In genomic region chr11:128777369-128778011, GRCh38 we compare ENCODE assay signal across 22 cellular contexts.
DNase-seq lines count a peak whose midpoint lies in the region; ATAC-seq, FAIRE-seq and TF ChIP-seq lines count a peak whose summit lies in the region.
"Had no signal": no experiment of that assay in that cellular context is flagged by ENCODE, and none has a peak within 500 bp of the region (broad histone marks: within the 10 kb centered on the region; RNA-seq: fewer than 3 reads in every experiment).

No MANE protein-coding gene starts in this region.

- no peak for FAIRE-seq in A549 (lab: Jason Lieb, UNC)
- FAIRE-seq: A204.1, bronchial epithelial cell, TTC549 had no signal

- H3K4me3 ChIP-seq in A549 (no peak overlapping the region), A673 (ENCODE audit: low read depth, low read length, poor library complexity, severe bottlenecking) (no peak overlapping the region)
- H3K4me3 ChIP-seq: BLaER1, MG63, vagina had no signal

- TF ChIP-seq RAD21 in A549 (conservative IDR thresholded peaks at IDR 0.05 in 1 of 2, IDR thresholded peaks at IDR 0.05 in 1 of 2), result no peak

- 67% methylated on average over 11 of the region's 11 CpGs for WGBS in A549 (ENCODE audit: missing lambda C conversion rate)

- H3K4me1 ChIP-seq in A549, result no peaks in the 10 kb centered on the region
- H3K4me1 ChIP-seq in A673 (ENCODE audit: insufficient read depth, low read length, poor library complexity, severe bottlenecking), result no peaks in the 10 kb centered on the region
- H3K4me1 ChIP-seq: vagina had no signal

- peaks cover 11 to 47% (median 42%) of the 10 kb centered on the region in 3 donors for H3K4me1 Mint-ChIP-seq in IgD-negative memory B cell
- H3K4me1 Mint-ChIP-seq in effector memory CD8-positive, alpha-beta T cell (ENCODE audit: low read depth in 2 of 2), result peaks cover 60 to 71% of the 10 kb centered on the region in 2 donors
- H3K4me1 Mint-ChIP-seq in neural crest cell, result peaks cover 39% of the 10 kb centered on the region
- peaks cover 37% of the 10 kb centered on the region for H3K4me1 Mint-ChIP-seq in activated T-helper 1 cell treated with anti-CD3 and anti-CD28 coated beads, Interleukin-12 subunit alpha, Interleukin-12 subunit beta, Interleukin-2, Interleukin-4 antibody, amounts not matched to agents 30 ng/mL and 10 ng/mL and 1 ng/mL, durations not matched to agents 14 hours and 24 hours and 36 hours (ENCODE audit: low read depth)

- intact Hi-C loops in activated T-helper 1 cell treated with anti-CD3 and anti-CD28 coated beads, Interleukin-12 subunit alpha, Interleukin-12 subunit beta, Interleukin-2, Interleukin-4 antibody, amounts not matched to agents 30 ng/mL and 10 ng/mL and 1 ng/mL, durations not matched to agents 14 hours and 24 hours and 36 hours (cut with micrococcal nuclease), result loop anchor here (2.0 to 5.0 kb wide), 4 partner anchors 21 to 620 kb away; no protein-coding TSS in a partner anchor
- intact Hi-C loops in A673 (cut with micrococcal nuclease; ENCODE audit: unreplicated experiment), result loop anchor here (5.0 kb wide), 1 partner anchor 605 kb away; no protein-coding TSS in a partner anchor
- intact Hi-C loops in sciatic nerve (cut with DNase I), result no loop called here

- no peak overlapping the region for H3K4me3 Mint-ChIP-seq in IgD-negative memory B cell
- no peak overlapping the region for H3K4me3 Mint-ChIP-seq in effector memory CD8-positive, alpha-beta T cell
- no peak overlapping the region for H3K4me3 Mint-ChIP-seq in neural crest cell
- no peak overlapping the region for H3K4me3 Mint-ChIP-seq in activated T-helper 1 cell treated with anti-CD3 and anti-CD28 coated beads, Interleukin-12 subunit alpha, Interleukin-12 subunit beta, Interleukin-2, Interleukin-4 antibody, amounts not matched to agents 30 ng/mL and 10 ng/mL and 1 ng/mL, durations not matched to agents 14 hours and 24 hours and 36 hours
- H3K4me3 Mint-ChIP-seq: activated CD4-positive, alpha-beta T cell treated with anti-CD3 and anti-CD28 coated beads, Interleukin-2, amount 10 ng/mL, durations not matched to agents 24 days and 14 days; activated T-helper 17 cell treated with anti-CD3 and anti-CD28 coated beads, Interleukin-2, amount 50 U/mL, for 72 hours; naive thymus-derived CD4-positive, alpha-beta T cell had no signal

- POLR2A ChIA-PET in A549 (lab: Yijun Ruan, JAX), result no interaction called here
- POLR2A ChIA-PET in A673 (lab: Charles Lee; ENCODE audit: low non-redundant PET), result no interaction called here

- TF ChIP-seq POLR2A in A549 (IDR thresholded peaks at IDR 0.05; ENCODE audit: low read length), result no peak

- CTCF ChIA-PET in A549 (lab: Yijun Ruan, JAX) (interaction anchor here (0.6 to 0.8 kb wide), 3 partner anchors 35 to 626 kb away, joined by 3 read pairs; no protein-coding TSS in a partner anchor), A673 (lab: Charles Lee) (no interaction called here)

- no peak for TF ChIP-seq EP300 in A549 (IDR thresholded peaks at IDR 0.05)

- TF ChIP-seq CTCF in A549 (IDR thresholded peaks at IDR 0.05) (no peak), neural crest cell (conservative IDR thresholded peaks at IDR 0.05) (peak; percentile 9), A673 (conservative IDR thresholded peaks at IDR 0.05; ENCODE audit: low read depth, low read length) (no peak)

- H3K27me3 Mint-ChIP-seq in IgD-negative memory B cell (no peaks in the 10 kb centered on the region), neural crest cell (ENCODE audit: low read depth) (peaks cover 11% of the 10 kb centered on the region)
- no peaks in the 10 kb centered on the region for H3K27me3 Mint-ChIP-seq in effector memory CD8-positive, alpha-beta T cell
- no peaks in the 10 kb centered on the region for H3K27me3 Mint-ChIP-seq in activated T-helper 1 cell treated with anti-CD3 and anti-CD28 coated beads, Interleukin-12 subunit alpha, Interleukin-12 subunit beta, Interleukin-2, Interleukin-4 antibody, amounts not matched to agents 30 ng/mL and 10 ng/mL and 1 ng/mL, durations not matched to agents 14 hours and 24 hours and 36 hours (ENCODE audit: insufficient read depth)
- H3K27me3 Mint-ChIP-seq: activated CD4-positive, alpha-beta T cell treated with anti-CD3 and anti-CD28 coated beads, Interleukin-2, amount 10 ng/mL, durations not matched to agents 24 days and 14 days; activated T-helper 17 cell treated with anti-CD3 and anti-CD28 coated beads, Interleukin-2, amount 50 U/mL, for 72 hours; naive thymus-derived CD4-positive, alpha-beta T cell had no signal

- H3K36me3 ChIP-seq in A673 (ENCODE audit: insufficient read depth, low read length, poor library complexity, severe bottlenecking), result no peaks in the 10 kb centered on the region
- H3K36me3 ChIP-seq: MG63 had no signal

- H3K9me3 Mint-ChIP-seq in IgD-negative memory B cell (no peaks in the 10 kb centered on the region), neural crest cell (no peaks in the 10 kb centered on the region)
- no peaks in the 10 kb centered on the region for H3K9me3 Mint-ChIP-seq in effector memory CD8-positive, alpha-beta T cell
- H3K9me3 Mint-ChIP-seq in activated T-helper 1 cell treated with anti-CD3 and anti-CD28 coated beads, Interleukin-12 subunit alpha, Interleukin-12 subunit beta, Interleukin-2, Interleukin-4 antibody, amounts not matched to agents 30 ng/mL and 10 ng/mL and 1 ng/mL, durations not matched to agents 14 hours and 24 hours and 36 hours, result no peaks in the 10 kb centered on the region
- H3K9me3 Mint-ChIP-seq: activated CD4-positive, alpha-beta T cell treated with anti-CD3 and anti-CD28 coated beads, Interleukin-2, amount 10 ng/mL, durations not matched to agents 24 days and 14 days; activated T-helper 17 cell treated with anti-CD3 and anti-CD28 coated beads, Interleukin-2, amount 50 U/mL, for 72 hours; naive thymus-derived CD4-positive, alpha-beta T cell had no signal

- H3K36me3 Mint-ChIP-seq in IgD-negative memory B cell (peaks cover 8% of the 10 kb centered on the region), neural crest cell (ENCODE audit: low read depth) (no peaks in the 10 kb centered on the region)
- peaks cover 86% of the 10 kb centered on the region for H3K36me3 Mint-ChIP-seq in effector memory CD8-positive, alpha-beta T cell (ENCODE audit: insufficient read depth)
- peaks cover 56% of the 10 kb centered on the region for H3K36me3 Mint-ChIP-seq in activated T-helper 1 cell treated with anti-CD3 and anti-CD28 coated beads, Interleukin-12 subunit alpha, Interleukin-12 subunit beta, Interleukin-2, Interleukin-4 antibody, amounts not matched to agents 30 ng/mL and 10 ng/mL and 1 ng/mL, durations not matched to agents 14 hours and 24 hours and 36 hours (ENCODE audit: low read depth)

- H3K4me2 ChIP-seq in A549, result peak overlapping the region; percentile 57; the same call in 2 of the 3 replicates
- H3K4me2 ChIP-seq: BLaER1 had no signal

- BruUV-seq in A673 (replicated peaks; lab: Mats Ljungman, UMichigan), result no TSS peak

- DNase-seq in A549 (ENCODE audit: low read depth in 1 of 2, low spot score in 1 of 2) (no peak), neural crest cell (ENCODE audit: low read depth, low spot score) (no peak), SIG-M5 treated with dmso at 0.1 percent for 504 hours (lab: John Stamatoyannopoulos, UW; ENCODE audit: unreplicated experiment) (no peak), A673 (ENCODE audit: low spot score) (no peak), sciatic nerve (ENCODE audit: low spot score) (no peak)
- no peak for DNase-seq in effector memory CD8-positive, alpha-beta T cell
- DNase-seq in activated T-helper 1 cell treated with anti-CD3 and anti-CD28 coated beads, Interleukin-12 subunit alpha, Interleukin-12 subunit beta, Interleukin-2, Interleukin-4 antibody, amounts not matched to agents 30 ng/mL and 10 ng/mL and 1 ng/mL, durations not matched to agents 14 hours and 24 hours and 36 hours (ENCODE audit: low spot score), result no peak
- DNase-seq: activated CD4-positive, alpha-beta T cell treated with anti-CD3 and anti-CD28 coated beads, Interleukin-2, amount 10 ng/mL, durations not matched to agents 24 days and 14 days; foreskin melanocyte; kidney glomerular epithelial cell; MG63; naive thymus-derived CD4-positive, alpha-beta T cell; NCI-H1436 treated with DMSO at 0.1 percent for 48 hours; stimulated activated CD4-positive, alpha-beta T cell treated with anti-CD3 and anti-CD28 coated beads, Interleukin-12 subunit alpha, Interleukin-12 subunit beta, amount 100 ng/mL, for 4 hours; SW 1271 had no signal

- ATAC-seq in A549, result no peak
- ATAC-seq in effector memory CD8-positive, alpha-beta T cell (replicated peaks), result no peak
- no peak for ATAC-seq in sciatic nerve
- ATAC-seq: naive thymus-derived CD4-positive, alpha-beta T cell had no signal

- no peak overlapping the region for H3K27ac ChIP-seq in A549
- H3K27ac ChIP-seq in A673 (ENCODE audit: low read depth, low read length, poor library complexity, severe bottlenecking), result no peak overlapping the region
- H3K27ac ChIP-seq: BLaER1, vagina had no signal

- peaks cover 16% of the 10 kb centered on the region for H3K27me3 ChIP-seq in A673 (replicated peaks; ENCODE audit: insufficient read depth, low read depth, low read length, poor library complexity)
- H3K27me3 ChIP-seq: BLaER1, MG63, vagina had no signal

- H3K9me3 ChIP-seq in A549 (no peaks in the 10 kb centered on the region), A673 (ENCODE audit: low read depth, low read length, poor library complexity, severe bottlenecking) (no peaks in the 10 kb centered on the region)
- H3K9me3 ChIP-seq: BLaER1, MG63, vagina had no signal

- H3K27ac Mint-ChIP-seq in IgD-negative memory B cell (peak overlapping the region; percentile 75 to 88 (median 80)), neural crest cell (ENCODE audit: unreplicated experiment) (no peak overlapping the region)
- peak overlapping the region; percentile 28 to 38 for H3K27ac Mint-ChIP-seq in effector memory CD8-positive, alpha-beta T cell
- H3K27ac Mint-ChIP-seq in activated T-helper 1 cell treated with anti-CD3 and anti-CD28 coated beads, Interleukin-12 subunit alpha, Interleukin-12 subunit beta, Interleukin-2, Interleukin-4 antibody, amounts not matched to agents 30 ng/mL and 10 ng/mL and 1 ng/mL, durations not matched to agents 14 hours and 24 hours and 36 hours, result no peak overlapping the region
- H3K27ac Mint-ChIP-seq: activated CD4-positive, alpha-beta T cell treated with anti-CD3 and anti-CD28 coated beads, Interleukin-2, amount 10 ng/mL, durations not matched to agents 24 days and 14 days had no signal

TF ChIP-seq in A549, 52 proteins besides CTCF, POLR2A, EP300 and RAD21:
- no peak for TF ChIP-seq HDAC2 (IDR thresholded peaks at IDR 0.05)
- no peak for TF ChIP-seq CHD2 (IDR thresholded peaks at IDR 0.05; ENCODE audit: low read length, partially characterized antibody)
- TF ChIP-seq FOSB (CRISPR knock-in tag; IDR thresholded peaks at IDR 0.05), result no peak
- TF ChIP-seq KDM5A (IDR thresholded peaks at IDR 0.05), result no peak
- TF ChIP-seq MAX (IDR thresholded peaks at IDR 0.05), result no peak
TF ChIP-seq in A549: peak in this region for 0.

Comparison
In these comparisons a context has a peak if more than half of its experiments do, and no peak if none do; other contexts are left out.
1. H3K27ac Mint-ChIP-seq: peak in IgD-negative memory B cell (3 of 3) and effector memory CD8-positive, alpha-beta T cell (2 of 2); none in neural crest cell (single experiment) and activated T-helper 1 cell treated with anti-CD3 and anti-CD28 coated beads, Interleukin-12 subunit alpha, Interleukin-12 subunit beta, Interleukin-2, Interleukin-4 antibody, amounts not matched to agents 30 ng/mL and 10 ng/mL and 1 ng/mL, durations not matched to agents 14 hours and 24 hours and 36 hours (single experiment).